In genomic region chr12:29414368-29414767, GRCh38 we compare ENCODE assay signal across 15 cellular contexts. TPM values are rescaled to one million over a fixed set of nuclear protein-coding genes. Genes with fewer than 3 reads are reported as not detected.
A peak's percentile ranks its signal among the peaks of the same experiment; 100 is the strongest.
DNase-seq lines count a peak whose midpoint lies in the region; TF ChIP-seq lines count a peak whose summit lies in the region.
"Had no signal": no experiment of that assay in that cellular context is flagged by ENCODE, and none has a peak within 500 bp of the region (broad histone marks: within the 10 kb centered on the region; RNA-seq: fewer than 3 reads in every experiment).

No MANE protein-coding gene starts in this region.

- H3K4me3 ChIP-seq in transverse colon (no peak overlapping the region), coronary artery (no peak overlapping the region)
- H3K4me3 ChIP-seq: BLaER1 had no signal

- H3K36me3 ChIP-seq in transverse colon = no peaks in the 10 kb centered on the region
- H3K36me3 ChIP-seq: BLaER1 had no signal

- no peak for TF ChIP-seq EP300 in transverse colon (IDR thresholded peaks at IDR 0.05; ENCODE audit: low read depth)

- in situ Hi-C loops in transverse colon (cut with MboI; ENCODE audit: low pct_ligation_motif_present in 1 of 4, low pct_unique_long_range_greater_than_20kb in 1 of 4, low sequenced_read_pairs in 3 of 4) = no loop called here

- H3K4me1 ChIP-seq in transverse colon = no peaks in the 10 kb centered on the region
- H3K4me1 ChIP-seq: BLaER1, Caco-2 had no signal

- no peaks in the 10 kb centered on the region for H3K27me3 ChIP-seq in transverse colon
- H3K27me3 ChIP-seq: BLaER1 had no signal

- H3K27ac ChIP-seq in transverse colon (no peak overlapping the region), coronary artery (no peak overlapping the region)
- H3K27ac ChIP-seq: BLaER1, HL-60 had no signal

- no peaks in the 10 kb centered on the region for H3K9me3 ChIP-seq in transverse colon
- H3K9me3 ChIP-seq: BLaER1, Caco-2 had no signal

- intact Hi-C loops in transverse colon (cut with DNase I; ENCODE audit: low total_unique reads) = no loop called here

- DNase-seq in AG09319 (ENCODE audit: extremely low read depth, low read depth) = peak; percentile 31
- DNase-seq in LHCN-M2 (ENCODE audit: low read depth) = peak; percentile 7
- peak; percentile 89 for DNase-seq in fibroblast of gingiva (ENCODE audit: low read depth)
- peak; percentile 51 for DNase-seq in iris pigment epithelial cell (ENCODE audit: low read depth)
- DNase-seq in activated CD8-positive, alpha-beta memory T cell treated with anti-CD3 and anti-CD28 coated beads for 24 hours = no peak
- DNase-seq in GF-D8 (lab: John Stamatoyannopoulos, UW) = no peak
- DNase-seq in transverse colon = no peak
- DNase-seq in coronary artery (ENCODE audit: low spot score) = no peak
- DNase-seq: ACHN; AML-193; Caco-2; CD8-positive, alpha-beta memory T cell; DMS53 had no signal

- TF ChIP-seq CTCF in AG09319 (IDR thresholded peaks at IDR 0.05; ENCODE audit: low read depth, low read length) = no peak
- no peak for TF ChIP-seq CTCF in transverse colon (IDR thresholded peaks at IDR 0.05)
- no peak for TF ChIP-seq CTCF in coronary artery (IDR thresholded peaks at IDR 0.05)

- TF ChIP-seq POLR2A in transverse colon (IDR thresholded peaks at IDR 0.05) = no peak

RNA-seq across cellular contexts. Expression of gene ERGIC2, which starts 33.4 kb away (rescaled TPM):
- total RNA-seq in LHCN-M2 (2014; rRNA removed) (115 and 119 TPM in 2 replicates), transverse colon (10 to 100 TPM in 3 of 4 donors, 1 to 10 TPM in 1; 2.6 to 24.7 (median 20.6) TPM)
- 37.8 TPM for polyA plus RNA-seq in LHCN-M2 (2012)

Comparison
In these comparisons a context has a peak if more than half of its experiments do, and no peak if none do; other contexts are left out.
1. DNase-seq: peak in AG09319 (single experiment), LHCN-M2 (single experiment), fibroblast of gingiva (single experiment) and iris pigment epithelial cell (single experiment); none in activated CD8-positive, alpha-beta memory T cell treated with anti-CD3 and anti-CD28 coated beads for 24 hours (single experiment), GF-D8 (single experiment), transverse colon (single experiment) and coronary artery (single experiment).